ENCODE assay signal across 12 cellular contexts in the genomic region with DNA sequence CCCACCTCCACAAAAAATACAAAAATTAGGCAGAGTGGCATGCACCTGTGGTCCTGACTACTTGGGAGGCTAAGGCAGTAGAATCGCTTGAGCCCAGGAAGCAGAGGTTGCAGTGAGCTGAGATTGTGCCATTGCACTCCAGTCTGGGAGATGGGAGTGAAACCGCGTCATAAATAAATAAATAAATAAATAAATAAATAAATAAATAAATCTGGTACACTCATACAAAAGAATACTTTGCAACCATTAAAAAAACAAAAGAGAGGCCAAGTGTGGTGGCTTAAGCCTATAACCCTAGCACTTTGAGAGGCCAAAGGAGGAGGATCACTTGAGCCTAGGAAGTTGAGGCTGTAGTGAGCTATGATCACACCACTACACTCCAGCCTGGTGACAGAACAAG. TPM values are rescaled to one million over a fixed set of nuclear protein-coding genes. Genes with fewer than 3 reads are reported as not detected.
"Had no signal": no experiment of that assay in that cellular context is flagged by ENCODE, and none has a peak within 500 bp of the region (broad histone marks: within the 10 kb centered on the region; RNA-seq: fewer than 3 reads in every experiment).

No MANE protein-coding gene starts in this region.

- DNase-seq: GM23248, GOT3, H7, H9, HCEC 1CT, HFFc6 had no signal

- H3K4me1 Mint-ChIP-seq: GM23338, H9 had no signal

- H3K4me2 ChIP-seq: GM23338 had no signal

- ATAC-seq: GM23338, HCT116 had no signal

- FAIRE-seq: H54 had no signal

- H3K36me3 ChIP-seq: HAP-1 had no signal

- H3K4me1 ChIP-seq: HAP-1 had no signal

- H3K27ac ChIP-seq: GM23248 had no signal

- H3K4me3 ChIP-seq: GM23248, GM23338, HAP-1 had no signal

- H3K27ac Mint-ChIP-seq: GM23338, H9, HFFc6 had no signal

- H3K4me3 Mint-ChIP-seq: GM23338, H9, HFFc6 had no signal

RNA-seq across cellular contexts. Expression of a gene that starts 28.0 kb away (rescaled TPM):
- total RNA-seq: GM23248, H4, H9 had no signal

RNA-seq across cellular contexts. Expression of a gene that starts 32.4 kb away (rescaled TPM):
- total RNA-seq: GM23248, H1, H7, H9 had no signal
- polyA plus RNA-seq: GM23338 had no signal

RNA-seq across cellular contexts. Expression of a gene that starts 43.9 kb away (rescaled TPM):
- total RNA-seq: GM23248, H1, H7, HFFc6 had no signal
- polyA plus RNA-seq: GM23248 had no signal

RNA-seq across cellular contexts. Expression of a gene that starts 53.1 kb away (rescaled TPM):
- total RNA-seq: GM23248, H4 had no signal
- polyA plus RNA-seq: GM23248 had no signal
